Comparison of ENCODE assay signal across 1 cellular context in the genomic region with DNA sequence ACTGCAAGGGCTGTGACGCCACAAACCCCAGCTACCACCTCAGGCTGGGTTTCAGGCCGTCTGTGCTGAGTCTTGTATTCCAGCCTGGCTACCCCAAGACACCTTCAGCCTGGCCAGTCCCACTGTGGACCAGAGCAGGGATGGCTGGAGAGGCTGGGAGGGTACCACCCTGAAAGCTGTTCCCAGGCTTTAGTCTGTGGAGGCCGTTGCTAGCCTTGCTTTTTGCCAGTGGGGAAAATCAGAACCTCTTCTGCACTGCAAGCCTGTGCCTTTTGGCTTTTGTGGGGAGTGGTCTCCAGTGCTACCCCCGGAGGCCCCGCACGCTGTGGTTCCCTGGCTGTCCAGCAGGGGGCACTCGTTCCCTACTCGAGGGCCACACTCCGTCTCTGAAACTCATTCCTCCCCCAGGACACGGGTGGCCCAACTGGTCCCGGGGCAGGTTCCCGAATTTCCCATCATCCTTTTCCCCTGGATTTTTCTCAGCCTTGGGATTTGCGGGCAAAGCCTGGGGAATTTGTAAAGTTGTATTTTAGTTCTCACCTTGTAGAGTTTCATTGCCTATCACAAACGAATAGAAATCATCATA.
TF ChIP-seq lines count a peak whose summit lies in the region.

No MANE protein-coding gene starts in this region.

TF ChIP-seq in WTC11, 78 proteins besides CTCF, POLR2A, EP300 and RAD21 (continued from another document):
- TF ChIP-seq, protein P1, sequence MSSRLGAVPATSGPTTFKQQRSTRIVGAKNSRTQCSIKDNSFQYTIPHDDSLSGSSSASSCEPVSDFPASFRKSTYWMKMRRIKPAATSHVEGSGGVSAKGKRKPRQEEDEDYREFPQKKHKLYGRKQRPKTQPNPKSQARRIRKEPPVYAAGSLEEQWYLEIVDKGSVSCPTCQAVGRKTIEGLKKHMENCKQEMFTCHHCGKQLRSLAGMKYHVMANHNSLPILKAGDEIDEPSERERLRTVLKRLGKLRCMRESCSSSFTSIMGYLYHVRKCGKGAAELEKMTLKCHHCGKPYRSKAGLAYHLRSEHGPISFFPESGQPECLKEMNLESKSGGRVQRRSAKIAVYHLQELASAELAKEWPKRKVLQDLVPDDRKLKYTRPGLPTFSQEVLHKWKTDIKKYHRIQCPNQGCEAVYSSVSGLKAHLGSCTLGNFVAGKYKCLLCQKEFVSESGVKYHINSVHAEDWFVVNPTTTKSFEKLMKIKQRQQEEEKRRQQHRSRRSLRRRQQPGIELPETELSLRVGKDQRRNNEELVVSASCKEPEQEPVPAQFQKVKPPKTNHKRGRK (CRISPR knock-in tag; IDR thresholded peaks at IDR 0.05; ENCODE audit: borderline replicate concordance) = no peak
- no peak; the same call in 1 of the 2 replicates for TF ChIP-seq FOXP1 (CRISPR knock-in tag; IDR thresholded peaks at IDR 0.05; ENCODE audit: borderline replicate concordance)
